In genomic region chr11:1475841-1476240, GRCh38 we compare ENCODE assay signal across 20 cellular contexts.
"Had no signal": no experiment of that assay in that cellular context is flagged by ENCODE, and none has a peak within 500 bp of the region (broad histone marks: within the 10 kb centered on the region; RNA-seq: fewer than 3 reads in every experiment).

No MANE protein-coding gene starts in this region.

- H3K27me3 ChIP-seq: cardiac muscle cell, esophagus muscularis mucosa, foreskin keratinocyte, gastroesophageal sphincter, left lung, neutrophil, pancreas, suprapubic skin had no signal

- H3K4me3 ChIP-seq: cardiac muscle cell, coronary artery, esophagus muscularis mucosa, gastroesophageal sphincter, left lung, lung, pancreas, skin epidermis, suprapubic skin had no signal

- H3K27ac ChIP-seq: cardiac muscle cell, coronary artery, esophagus muscularis mucosa, foreskin keratinocyte, left lung, neutrophil, pancreas, skin epidermis, suprapubic skin had no signal

- ATAC-seq: foreskin keratinocyte; gastroesophageal sphincter; left lung; natural killer cell; pancreas; stimulated activated naive CD8-positive, alpha-beta T cell treated with anti-CD3 and anti-CD28 coated beads, Interleukin-15, amount 100 ng/mL, for 72 hours had no signal

- H3K4me1 ChIP-seq: foreskin keratinocyte, pancreas, suprapubic skin had no signal

- H3K9me3 ChIP-seq: esophagus muscularis mucosa, gastroesophageal sphincter, left lung, neutrophil, pancreas, suprapubic skin had no signal

- H3K36me3 ChIP-seq: cardiac muscle cell had no signal

- DNase-seq: dermis blood vessel endothelial cell; effector memory CD4-positive, alpha-beta T cell; foreskin keratinocyte; kidney; natural killer cell; pancreas; stimulated activated CD4-positive, alpha-beta T cell treated with anti-CD3 and anti-CD28 coated beads, Interleukin-15, amount 100 ng/mL, for 24 hours; stimulated activated CD4-positive, alpha-beta T cell treated with anti-CD3 and anti-CD28 coated beads, Interleukin-2, amount 100 ng/mL, for 48 hours; stimulated activated naive CD4-positive, alpha-beta T cell; stimulated activated naive CD8-positive, alpha-beta T cell treated with anti-CD3 and anti-CD28 coated beads, Interleukin-15, amount 100 ng/mL, for 72 hours; trophoblast cell had no signal
